ENCODE assay signal across 8 cellular contexts in genomic region chr7:103065666-103066065, GRCh38. TPM values are rescaled to one million over a fixed set of nuclear protein-coding genes. Genes with fewer than 3 reads are reported as not detected.
DNase-seq lines count a peak whose midpoint lies in the region; ATAC-seq and TF ChIP-seq lines count a peak whose summit lies in the region.

No MANE protein-coding gene starts in this region.

- no peaks in the 10 kb centered on the region for H3K4me1 Mint-ChIP-seq in activated CD8-positive, alpha-beta T cell treated with anti-CD3 and anti-CD28 coated beads, Interleukin-2, amount 10 ng/mL, durations not matched to agents 7 days and 5 days (ENCODE audit: low read depth)

- peaks cover 5% of the 10 kb centered on the region for H3K27me3 Mint-ChIP-seq in activated CD8-positive, alpha-beta T cell treated with anti-CD3 and anti-CD28 coated beads, Interleukin-2, amount 10 ng/mL, durations not matched to agents 7 days and 5 days (ENCODE audit: low read depth)

- H3K36me3 Mint-ChIP-seq in activated CD8-positive, alpha-beta T cell treated with anti-CD3 and anti-CD28 coated beads, Interleukin-2, amount 10 ng/mL, durations not matched to agents 7 days and 5 days (ENCODE audit: low read depth) = no peaks in the 10 kb centered on the region

- H3K4me3 ChIP-seq in fibroblast of the aortic adventitia (ENCODE audit: low read depth, low read length) = no peak overlapping the region

- no peaks in the 10 kb centered on the region for H3K9me3 Mint-ChIP-seq in activated CD8-positive, alpha-beta T cell treated with anti-CD3 and anti-CD28 coated beads, Interleukin-2, amount 10 ng/mL, durations not matched to agents 7 days and 5 days (ENCODE audit: insufficient read depth)

- H3K27ac Mint-ChIP-seq in activated CD8-positive, alpha-beta T cell treated with anti-CD3 and anti-CD28 coated beads, Interleukin-2, amount 10 ng/mL, durations not matched to agents 7 days and 5 days = no peak overlapping the region

- POLR2A ChIA-PET in activated CD8-positive, alpha-beta T cell treated with anti-CD3 and anti-CD28 coated beads, Interleukin-2, amount 10 ng/mL, durations not matched to agents 7 days and 5 days (lab: Charles Lee) = no interaction called here

- DNase-seq in AG20443 (ENCODE audit: low spot score) (peak; percentile 25), NCI-H1105 (lab: John Stamatoyannopoulos, UW) (peak; percentile 18), fibroblast of the aortic adventitia (ENCODE audit: low read depth) (peak; percentile 23), dedifferentiated amniotic fluid mesenchymal stem cell (ENCODE audit: extremely low spot score) (no peak), NCI-H510A treated with DMSO at 0.1 percent for 48 hours (lab: John Stamatoyannopoulos, UW) (no peak)
- DNase-seq in activated CD8-positive, alpha-beta T cell treated with anti-CD3 and anti-CD28 coated beads, Interleukin-2, amount 10 ng/mL, durations not matched to agents 7 days and 5 days = peak; percentile 60
- DNase-seq in stimulated activated CD4-positive, alpha-beta T cell treated with anti-CD3 and anti-CD28 coated beads, Interleukin-1b, Interleukin-23, amount 100 ng/mL, for 48 hours = peak; percentile 44

- TF ChIP-seq CTCF in fibroblast of the aortic adventitia (IDR thresholded peaks at IDR 0.05; ENCODE audit: insufficient read depth, low read length) = peak; percentile 47

- CTCF ChIA-PET in activated CD8-positive, alpha-beta T cell treated with anti-CD3 and anti-CD28 coated beads, Interleukin-2, amount 10 ng/mL, durations not matched to agents 7 days and 5 days (lab: Charles Lee) = interaction anchor here (0.8 to 1.7 kb wide), 7 partner anchors 9 to 317 kb away, joined by 3 to 9 read pairs (median 5); partner anchors contain the start of genes ARMC10, FAM185A and FBXL13

- no peak overlapping the region for H3K4me3 Mint-ChIP-seq in activated CD8-positive, alpha-beta T cell treated with anti-CD3 and anti-CD28 coated beads, Interleukin-2, amount 10 ng/mL, durations not matched to agents 7 days and 5 days

- peak; percentile 50 for ATAC-seq in GM18502 (IDR thresholded peaks at IDR 0.05; ENCODE audit: poor library complexity, unreplicated experiment)
- ATAC-seq in activated CD8-positive, alpha-beta T cell treated with anti-CD3 and anti-CD28 coated beads, Interleukin-2, amount 10 ng/mL, durations not matched to agents 7 days and 5 days = peak; percentile 77

RNA-seq across cellular contexts. Expression of gene FBXL13, which starts 8.9 kb away (rescaled TPM):
- total RNA-seq in activated CD8-positive, alpha-beta T cell treated with anti-CD3 and anti-CD28 coated beads, Interleukin-2, amount 10 ng/mL, durations not matched to agents 7 days and 5 days = under 1 TPM; 0.13 to 0.34 TPM
- total RNA-seq in fibroblast of the aortic adventitia (ENCODE audit: low replicate concordance) = 2.9 and 3.4 TPM in 2 replicates

RNA-seq across cellular contexts. Expression of gene ARMC10, which starts 9.3 kb away (rescaled TPM):
- 10 to 100 TPM; 33.2 to 35.7 TPM for total RNA-seq in activated CD8-positive, alpha-beta T cell treated with anti-CD3 and anti-CD28 coated beads, Interleukin-2, amount 10 ng/mL, durations not matched to agents 7 days and 5 days
- 23.4 and 41.2 TPM in 2 replicates for total RNA-seq in fibroblast of the aortic adventitia (ENCODE audit: low replicate concordance)

Comparison
In these comparisons a context has a peak if more than half of its experiments do, and no peak if none do; other contexts are left out.
1. DNase-seq: peak in AG20443 (single experiment), NCI-H1105 (single experiment), activated CD8-positive, alpha-beta T cell treated with anti-CD3 and anti-CD28 coated beads, Interleukin-2, amount 10 ng/mL, durations not matched to agents 7 days and 5 days (single experiment), fibroblast of the aortic adventitia (single experiment) and stimulated activated CD4-positive, alpha-beta T cell treated with anti-CD3 and anti-CD28 coated beads, Interleukin-1b, Interleukin-23, amount 100 ng/mL, for 48 hours (single experiment); none in dedifferentiated amniotic fluid mesenchymal stem cell (single experiment) and NCI-H510A treated with DMSO at 0.1 percent for 48 hours (single experiment).